In the genomic region with DNA sequence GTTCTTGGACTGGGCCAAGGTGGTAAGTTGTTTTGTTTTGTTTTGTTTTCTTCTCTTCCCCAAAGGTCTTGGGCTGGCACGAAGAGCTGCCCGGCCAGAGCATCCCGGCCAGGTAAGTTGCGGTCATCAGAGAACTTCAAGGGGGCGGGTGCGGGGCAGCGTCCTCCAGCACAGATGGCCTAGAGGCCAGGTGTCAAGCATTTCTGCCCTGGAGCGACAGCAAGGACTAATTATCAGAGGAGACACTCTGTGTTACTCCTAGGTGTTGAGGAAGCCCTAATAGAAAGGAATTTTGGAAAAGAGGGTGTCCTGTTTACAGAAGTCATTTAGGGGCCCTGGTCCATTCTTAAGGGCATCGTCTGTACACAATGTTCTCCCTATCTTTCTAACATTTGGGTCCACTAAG, we compare ENCODE assay signal across 8 cellular contexts. TPM values are rescaled to one million over a fixed set of nuclear protein-coding genes. Genes with fewer than 3 reads are reported as not detected.
DNase-seq lines count a peak whose midpoint lies in the region; TF ChIP-seq lines count a peak whose summit lies in the region.

No MANE protein-coding gene starts in this region.

- H3K9me3 ChIP-seq in AG04450 (ENCODE audit: control insufficient read depth, insufficient read depth, low read length) (no peaks in the 10 kb centered on the region; the same call in 1 of the 2 replicates), muscle layer of colon (ENCODE audit: low read length) (no peaks in the 10 kb centered on the region)

- H3K27ac ChIP-seq in AG04450 (ENCODE audit: low read depth, low read length) (no peak overlapping the region), muscle layer of colon (ENCODE audit: low read depth, low read length) (peak overlapping the region; percentile 54)

- CTCF ChIA-PET in AG04450 (lab: Charles Lee), result interaction anchor here (1.1 to 2.1 kb wide), 4 partner anchors 18 to 109 kb away, joined by 4 to 7 read pairs (median 4); no protein-coding TSS in a partner anchor

- no peak for TF ChIP-seq RAD21 in Ishikawa (IDR thresholded peaks at IDR 0.05; ENCODE audit: low read depth)

- no peak for TF ChIP-seq CTCF in AG04450 (IDR thresholded peaks at IDR 0.05; ENCODE audit: low read depth, low read length)
- no peak for TF ChIP-seq CTCF in choroid plexus epithelial cell (conservative IDR thresholded peaks at IDR 0.05; ENCODE audit: low read depth, low read length)

- no peaks in the 10 kb centered on the region for H3K36me3 ChIP-seq in muscle layer of colon (ENCODE audit: insufficient read depth, low read length)

- peak overlapping the region; percentile 77 for H3K9ac ChIP-seq in muscle layer of colon (ENCODE audit: low read length)

- no peak for DNase-seq in AG04450 (ENCODE audit: low read depth, low spot score)
- no peak for DNase-seq in choroid plexus epithelial cell (ENCODE audit: low read depth)
- DNase-seq in NCI-H1092 (lab: John Stamatoyannopoulos, UW), result no peak
- no peak for DNase-seq in NCI-H226
- DNase-seq in central memory CD4-positive, alpha-beta T cell, result no peak
- DNase-seq in D341Med (ENCODE audit: low spot score), result no peak

- H3K4me3 ChIP-seq in AG04450 (ENCODE audit: low read depth, low read length) (peak overlapping the region; percentile 87), choroid plexus epithelial cell (ENCODE audit: low read depth, low read length) (peak overlapping the region; percentile 71), muscle layer of colon (ENCODE audit: low read depth in 1 of 2, low read length in 2 of 2) (peak overlapping the region; percentile 89 to 90)

- POLR2A ChIA-PET in AG04450 (lab: Yijun Ruan, JAX), result interaction anchor here (2.4 kb wide), 1 partner anchor 112 kb away, joined by 26 read pairs; no protein-coding TSS in a partner anchor

- peaks cover 4% of the 10 kb centered on the region for H3K4me1 ChIP-seq in muscle layer of colon (ENCODE audit: insufficient read depth, low read length)

- TF ChIP-seq EP300 in Ishikawa (IDR thresholded peaks at IDR 0.05; ENCODE audit: borderline replicate concordance), result no peak

- H3K27me3 ChIP-seq in AG04450 (ENCODE audit: control insufficient read depth, insufficient read depth, low read length) (no peaks in the 10 kb centered on the region), muscle layer of colon (ENCODE audit: control insufficient read depth in 1 of 2, insufficient read depth in 2 of 2, low read length in 2 of 2) (no peaks in the 10 kb centered on the region)

TF ChIP-seq in Ishikawa, 13 proteins besides CTCF, POLR2A, EP300 and RAD21:
- TF ChIP-seq, protein P1, sequence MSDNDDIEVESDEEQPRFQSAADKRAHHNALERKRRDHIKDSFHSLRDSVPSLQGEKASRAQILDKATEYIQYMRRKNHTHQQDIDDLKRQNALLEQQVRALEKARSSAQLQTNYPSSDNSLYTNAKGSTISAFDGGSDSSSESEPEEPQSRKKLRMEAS (IDR thresholded peaks at IDR 0.05), result 0 out of 2 replicates have a peak, but pooled peaks have one; percentile 15
- TF ChIP-seq ZBTB7A (IDR thresholded peaks at IDR 0.05; ENCODE audit: low read depth), result no peak
- TF ChIP-seq NFIC (IDR thresholded peaks at IDR 0.05), result no peak; the same call in 1 of the 2 replicates
- 0 out of 2 replicates have a peak, but pooled peaks have one; percentile 19 for TF ChIP-seq TAF1 (IDR thresholded peaks at IDR 0.05; ENCODE audit: low read depth)
- TF ChIP-seq TCF12 (IDR thresholded peaks at IDR 0.05; ENCODE audit: low read depth), result 0 out of 2 replicates have a peak, but pooled peaks have one; percentile 9
- TF ChIP-seq FOXM1 (IDR thresholded peaks at IDR 0.05; ENCODE audit: borderline replicate concordance, low read depth), result no peak
- no peak for TF ChIP-seq TEAD4 (IDR thresholded peaks at IDR 0.05)
- no peak for TF ChIP-seq CEBPB (IDR thresholded peaks at IDR 0.05)
- no peak for TF ChIP-seq EGR1 (IDR thresholded peaks at IDR 0.05)
- TF ChIP-seq, protein P2, sequence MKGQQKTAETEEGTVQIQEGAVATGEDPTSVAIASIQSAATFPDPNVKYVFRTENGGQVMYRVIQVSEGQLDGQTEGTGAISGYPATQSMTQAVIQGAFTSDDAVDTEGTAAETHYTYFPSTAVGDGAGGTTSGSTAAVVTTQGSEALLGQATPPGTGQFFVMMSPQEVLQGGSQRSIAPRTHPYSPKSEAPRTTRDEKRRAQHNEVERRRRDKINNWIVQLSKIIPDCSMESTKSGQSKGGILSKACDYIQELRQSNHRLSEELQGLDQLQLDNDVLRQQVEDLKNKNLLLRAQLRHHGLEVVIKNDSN (IDR thresholded peaks at IDR 0.05), result no peak
- TF ChIP-seq YY1 (IDR thresholded peaks at IDR 0.05; ENCODE audit: low read depth), result no peak
- TF ChIP-seq CREB1 (IDR thresholded peaks at IDR 0.05; ENCODE audit: low read depth), result no peak
- no peak for TF ChIP-seq REST (IDR thresholded peaks at IDR 0.05; ENCODE audit: low read depth)

RNA-seq across cellular contexts. Expression of gene ITGB8, which starts 1.2 kb away (rescaled TPM):
- polyA plus RNA-seq in AG04450 (2011; rRNA removed), result 9.1 and 12.3 TPM in 2 replicates
- 38.2 and 47.1 TPM in 2 replicates for polyA minus RNA-seq in AG04450 (2011; rRNA and poly(A)+ RNA removed)
